23 cellular contexts compared by ENCODE assay signal in the genomic region with DNA sequence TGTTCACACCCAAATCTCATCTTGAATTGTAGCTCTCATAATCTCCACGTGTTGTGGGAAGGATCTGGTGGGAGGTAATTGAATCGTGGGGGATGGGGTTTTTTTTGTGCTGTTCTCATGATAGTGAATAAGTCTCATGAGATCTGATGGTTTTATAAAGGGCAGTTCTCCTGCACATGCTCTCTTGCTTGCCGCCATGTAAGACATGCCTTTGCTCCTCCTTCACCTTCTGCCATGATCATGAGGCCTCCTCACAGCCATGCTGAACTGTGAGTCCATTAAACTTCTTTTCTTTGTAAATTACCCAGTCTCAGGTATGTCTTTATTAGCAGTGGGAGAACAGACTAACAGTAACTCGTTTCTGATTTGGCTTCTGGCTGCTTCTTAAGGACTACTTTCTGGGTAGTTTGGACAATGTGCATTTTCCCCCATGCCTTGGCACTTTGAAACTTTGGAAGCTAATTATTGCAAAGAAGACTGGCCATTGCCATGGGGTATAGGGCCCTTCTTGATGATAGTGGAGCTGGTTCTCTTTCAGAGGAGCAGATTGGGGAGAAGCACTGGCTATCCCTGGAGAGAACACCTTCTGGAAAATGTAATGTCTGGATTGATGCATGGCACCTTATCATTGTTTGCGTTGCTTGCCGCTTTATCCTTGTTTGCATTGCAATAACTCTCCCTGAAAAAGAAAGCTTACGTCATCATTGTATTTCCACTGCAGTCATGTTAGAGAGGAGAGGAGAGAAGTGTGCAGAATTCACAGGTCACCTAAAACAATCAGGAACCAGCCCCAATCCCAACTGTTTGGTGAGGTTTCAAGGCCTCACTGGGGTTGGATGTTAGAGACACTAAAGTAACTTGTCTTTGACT. TPM values are rescaled to one million over a fixed set of nuclear protein-coding genes. Genes with fewer than 3 reads are reported as not detected.
DNase-seq lines count a peak whose midpoint lies in the region; ATAC-seq, FAIRE-seq and TF ChIP-seq lines count a peak whose summit lies in the region.
"Had no signal": no experiment of that assay in that cellular context is flagged by ENCODE, and none has a peak within 500 bp of the region (broad histone marks: within the 10 kb centered on the region; RNA-seq: fewer than 3 reads in every experiment).

No MANE protein-coding gene starts in this region.

- no peaks in the 10 kb centered on the region for H3K9me2 ChIP-seq in SK-N-SH

- FAIRE-seq in K562 (lab: Jason Lieb, UNC) (no peak), urothelium cell line (lab: Jason Lieb, UNC) (peak; percentile 52)
- FAIRE-seq: kidney had no signal

- peaks cover 12 to 40% of the 10 kb centered on the region in 2 experiments for H3K4me1 ChIP-seq in SK-N-SH (ENCODE audit: control insufficient read depth in 1 of 2, insufficient read depth in 2 of 2, low read depth in 1 of 2, low read length in 1 of 2)
- peaks cover 0 to 4% of the 10 kb centered on the region in 2 experiments; a peak in 2 of 5 replicates for H3K4me1 ChIP-seq in K562 (replicated peaks in 1 of 2; ENCODE audit: control insufficient read depth in 2 of 2, insufficient read depth in 2 of 2, low read length in 2 of 2)
- H3K4me1 ChIP-seq in spleen = peaks cover 2 to 31% (median 15%) of the 10 kb centered on the region in 6 donors
- H3K4me1 ChIP-seq: colonic mucosa, foreskin keratinocyte had no signal

- TF ChIP-seq RAD21 in SK-N-SH (IDR thresholded peaks at IDR 0.05; ENCODE audit: low read length) (no peak), K562 (CRISPR knock-in tag; conservative IDR thresholded peaks at IDR 0.05 in 1 of 2, IDR thresholded peaks at IDR 0.05 in 1 of 2) (no peak)

- WGBS in SK-N-SH (ENCODE audit: low lambda C conversion rate) = 71% methylated on average over 7 of the region's 7 CpGs
- under 1% methylated on average over 7 of the region's 7 CpGs for WGBS in K562 (ENCODE audit: insufficient coverage, low coverage, missing lambda C conversion rate)
- WGBS in spleen, 5 donors = 83 to 95% (median 85%) methylated on average over 7 of the region's 7 CpGs

- TF ChIP-seq CTCF in SK-N-SH (IDR thresholded peaks at IDR 0.05) (no peak), K562 (IDR thresholded peaks at IDR 0.05 in 2 of 3, conservative IDR thresholded peaks at IDR 0.05 in 1 of 3; ENCODE audit: insufficient read depth in 2 of 3, low read depth in 1 of 3, low read length in 3 of 3) (no peak), spleen (IDR thresholded peaks at IDR 0.05 in 8 of 11, conservative IDR thresholded peaks at IDR 0.05 in 3 of 11) (no peak)

- no TSS peak for BruUV-seq in K562 (replicated peaks; lab: Mats Ljungman, UMichigan)

- H4K20me1 ChIP-seq in SK-N-SH (ENCODE audit: insufficient read depth) (peaks cover 12% of the 10 kb centered on the region; the same call in 1 of the 2 replicates), K562 (replicated peaks; ENCODE audit: control insufficient read depth, insufficient read depth, low read length) (no peaks in the 10 kb centered on the region; the same call in 1 of the 2 replicates)

- H3K4me2 ChIP-seq in SK-N-SH (peak overlapping the region; percentile 61), K562 (ENCODE audit: insufficient read depth, low read length) (no peak overlapping the region)

- TF ChIP-seq POLR2A in K562 (conservative IDR thresholded peaks at IDR 0.05) (no peak), spleen (IDR thresholded peaks at IDR 0.05) (no peak)

- H3K9me1 ChIP-seq in K562 (ENCODE audit: control insufficient read depth, insufficient read depth, low read length) = no peaks in the 10 kb centered on the region

- POLR2A ChIA-PET in SK-N-SH (lab: Yijun Ruan, JAX) (no interaction called here), K562 (lab: Yijun Ruan, JAX) (interaction anchor here (0.6 kb wide), 1 partner anchor 11 kb away, joined by 3 read pairs; no protein-coding TSS in a partner anchor)

- H3K36me3 ChIP-seq in SK-N-SH (replicated peaks in 1 of 2; ENCODE audit: control insufficient read depth in 1 of 2, insufficient read depth in 2 of 2, low read length in 1 of 2) (peaks cover 0 to 14% of the 10 kb centered on the region in 2 experiments), K562 (ENCODE audit: control insufficient read depth, insufficient read depth, low read length) (no peaks in the 10 kb centered on the region), spleen (no peaks in the 10 kb centered on the region)
- H3K36me3 ChIP-seq: colonic mucosa, ovary had no signal

- ATAC-seq in SK-N-SH treated with all-trans-retinoic acid at 6 μM for 48 hours (no peak), K562 (no peak), HG02938 (IDR thresholded peaks at IDR 0.05; ENCODE audit: unreplicated experiment) (no peak)
- ATAC-seq: foreskin keratinocyte; naive thymus-derived CD4-positive, alpha-beta T cell; stimulated activated naive CD8-positive, alpha-beta T cell treated with anti-CD3 and anti-CD28 coated beads, Interleukin-15, Interleukin-2, amounts not matched to agents 100 U/mL and 50 U/mL, for 24 hours had no signal

- H3K4me3 ChIP-seq in SK-N-SH (ENCODE audit: low read depth in 2 of 2, low read length in 1 of 2) = no peak overlapping the region
- no peak overlapping the region for H3K4me3 ChIP-seq in K562
- no peak overlapping the region for H3K4me3 ChIP-seq in spleen
- H3K4me3 ChIP-seq: colonic mucosa, ovary had no signal

- TF ChIP-seq EP300 in SK-N-SH (IDR thresholded peaks at IDR 0.05; ENCODE audit: borderline replicate concordance in 1 of 2, low read depth in 1 of 2, low read length in 1 of 2) = no peak
- no peak for TF ChIP-seq EP300 in K562 (IDR thresholded peaks at IDR 0.05; ENCODE audit: low read length)

- intact Hi-C loops in K562 (cut with micrococcal nuclease) = no loop called here
- intact Hi-C loops in spleen (cut with DNase I; ENCODE audit: low total_unique reads) = no loop called here

- H3K9me3 ChIP-seq in SK-N-SH = no peaks in the 10 kb centered on the region
- no peaks in the 10 kb centered on the region; the same call in 1 of the 2 replicates for H3K9me3 ChIP-seq in K562 (replicated peaks; ENCODE audit: control insufficient read depth, insufficient read depth, low read depth, low read length)
- peaks cover 0 to 8% (median 0%) of the 10 kb centered on the region in 8 donors for H3K9me3 ChIP-seq in spleen
- H3K9me3 ChIP-seq: colonic mucosa had no signal

- H3F3A ChIP-seq in SK-N-SH (replicated peaks; ENCODE audit: insufficient read depth) = peaks cover 36% of the 10 kb centered on the region

- H2AFZ ChIP-seq in SK-N-SH (ENCODE audit: low read depth) = no peak overlapping the region
- no peak overlapping the region for H2AFZ ChIP-seq in K562 (ENCODE audit: low read depth, low read length)

- H3K9ac ChIP-seq in SK-N-SH = no peak overlapping the region; the same call in 1 of the 2 replicates
- H3K9ac ChIP-seq in K562 (ENCODE audit: insufficient read depth in 1 of 2, low read depth in 2 of 2, low read length in 2 of 2) = no peak overlapping the region

- DNase-seq in SK-N-SH (no peak), NCI-H1417 treated with DMSO at 0.1 percent for 48 hours (lab: John Stamatoyannopoulos, UW) (peak; percentile 15), K562 (ENCODE audit: extremely low read depth in 1 of 4, low spot score in 3 of 4) (no peak), urothelium cell line (ENCODE audit: low spot score) (no peak), spleen (no peak), putamen (ENCODE audit: low spot score) (no peak)
- DNase-seq: activated CD4-positive, CD25-positive, alpha-beta regulatory T cell; activated CD8-positive, alpha-beta memory T cell treated with anti-CD3 and anti-CD28 coated beads for 24 hours; colonic mucosa; foreskin keratinocyte; H9; hypothalamus; kidney; MM.1S; naive thymus-derived CD4-positive, alpha-beta T cell; NCI-H187; NCI-H446; OCI-M1; ovary; stimulated activated CD4-positive, alpha-beta T cell treated with anti-CD3 and anti-CD28 coated beads, Interleukin-2, amount 100 ng/mL, for 24 hours; stimulated activated naive CD8-positive, alpha-beta T cell treated with anti-CD3 and anti-CD28 coated beads, Interleukin-15, Interleukin-2, amounts not matched to agents 100 U/mL and 50 U/mL, for 24 hours had no signal

- CTCF ChIA-PET in SK-N-SH (lab: Yijun Ruan, JAX) = interaction anchor here (0.6 to 2.4 kb wide), 4 partner anchors 18 to 23 kb away, joined by 3 to 9 read pairs (median 3); no protein-coding TSS in a partner anchor
- CTCF ChIA-PET in K562 (lab: Yijun Ruan, JAX; ENCODE audit: low intra/inter-chr PET ratio) = no interaction called here

- in situ Hi-C loops in K562 (cut with MboI) = no loop called here

- H3K79me2 ChIP-seq in SK-N-SH (ENCODE audit: insufficient read depth) (peaks cover 81% of the 10 kb centered on the region), K562 (ENCODE audit: control insufficient read depth, insufficient read depth, low read length) (no peaks in the 10 kb centered on the region)

- H3K27me3 ChIP-seq in SK-N-SH (ENCODE audit: insufficient read depth) (no peaks in the 10 kb centered on the region), K562 (ENCODE audit: control insufficient read depth in 2 of 2, insufficient read depth in 2 of 2, low read length in 2 of 2) (peaks cover 38 to 51% of the 10 kb centered on the region in 2 experiments; a peak in 4 of 5 replicates), spleen (replicated peaks in 1 of 7) (peaks cover 0 to 65% (median 32%) of the 10 kb centered on the region in 7 donors)
- H3K27me3 ChIP-seq: ovary had no signal

- peak overlapping the region in 1 of 2 experiments; percentile 95; a peak in 3 of 4 replicates for H3K27ac ChIP-seq in SK-N-SH (ENCODE audit: low read depth in 2 of 2, low read length in 1 of 2)
- no peak overlapping the region for H3K27ac ChIP-seq in K562 (ENCODE audit: extremely low read depth, low read depth, low read length)
- no peak overlapping the region for H3K27ac ChIP-seq in spleen
- H3K27ac ChIP-seq: colonic mucosa, foreskin keratinocyte, ovary had no signal

RNA-seq across cellular contexts. Expression of a gene that starts 5.9 kb away (rescaled TPM):
- polyA plus RNA-seq in SK-N-SH (2012; rRNA removed) (18.8 and 19.1 TPM in 2 replicates), K562 (2011; rRNA removed) (0.14 and 1.1 TPM in 2 replicates), K562 (2014; fragmentation: Illumina TruSeq; extraction: Trizol) (0.39 and 0.83 TPM in 2 replicates), K562 (2014; fragmentation: Nextera tagmentation; extraction: Ambion mirVana) (under 1 TPM; 0.79 to 0.98 TPM), K562 (2014; rRNA removed) (0.22 and 0.70 TPM in 2 replicates), spleen (1 to 10 TPM; 1.6 to 2.2 (median 1.7) TPM)
- polyA plus RNA-seq in SK-N-SH (2012; cell fraction: cytosol; rRNA removed) = 17.0 and 19.6 TPM in 2 replicates
- polyA plus RNA-seq in SK-N-SH (2012; cell fraction: nucleus; rRNA removed) = 16.5 and 21.3 TPM in 2 replicates
- 0.93 and 1.5 TPM in 2 replicates for total RNA-seq in K562 (2011; cell fraction: chromatin; rRNA removed; ENCODE audit: low replicate concordance)
- total RNA-seq in K562 (2011; cell fraction: nucleolus; rRNA removed) = 0.67 and 0.79 TPM in 2 replicates
- total RNA-seq in K562 (2011; cell fraction: nucleoplasm; rRNA removed) = 0.88 and 2.1 TPM in 2 replicates
- total RNA-seq in K562 (2014; rRNA removed) (0.14 and 1.3 TPM in 2 replicates), K562 (2014; rRNA removed; fragmentation: Illumina TruSeq; extraction: Trizol) (0.95 and 1.1 TPM in 2 replicates), K562 (2015; rRNA removed; fragmentation: Illumina TruSeq; extraction: Trizol) (0.43 and 0.94 TPM in 2 replicates), K562 (2021) (0.83 and 1.8 TPM in 2 replicates), spleen (1 to 10 TPM in 5 of 7 donors, under 1 TPM in 2; 0.68 to 4.1 (median 2.6) TPM)
- polyA plus RNA-seq in K562 (2011; cell fraction: cytosol; rRNA removed) = 0.24 and 0.53 TPM in 2 replicates
- polyA plus RNA-seq in K562 (2011; cell fraction: nucleus; rRNA removed) = 0.55 and 1.3 TPM in 2 replicates
- 1.1 and 4.9 TPM in 2 replicates for polyA plus RNA-seq in K562 (2012)
- polyA minus RNA-seq in K562 (2011; rRNA and poly(A)+ RNA removed) = 0.36 and 0.56 TPM in 2 replicates
- 1.5 TPM in 1 of 2 replicates, not detected in the other for polyA minus RNA-seq in K562 (2011; cell fraction: cytosol; rRNA and poly(A)+ RNA removed)
- polyA minus RNA-seq in K562 (2011; cell fraction: nucleus; rRNA and poly(A)+ RNA removed) = 1.5 and 2.7 TPM in 2 replicates
